1 cellular context compared by ENCODE assay signal in genomic region chr7:69889338-69890080, GRCh38.
A peak's percentile ranks its signal among the peaks of the same experiment; 100 is the strongest.
TF ChIP-seq lines count a peak whose summit lies in the region.

No MANE protein-coding gene starts in this region.

TF ChIP-seq in GM12878, 131 proteins besides CTCF, POLR2A, EP300 and RAD21 (continued from another document and continues in another):
- TF ChIP-seq ZNF687 (IDR thresholded peaks at IDR 0.05): no peak
- TF ChIP-seq ZNF622 (IDR thresholded peaks at IDR 0.05): no peak
- no peak for TF ChIP-seq KLF5 (IDR thresholded peaks at IDR 0.05; ENCODE audit: partially characterized antibody)
- TF ChIP-seq POU2F2 (IDR thresholded peaks at IDR 0.05; ENCODE audit: borderline replicate concordance, low read depth, low read length): peak; percentile 98
- peak; percentile 72 to 79 for TF ChIP-seq IKZF2 (IDR thresholded peaks at IDR 0.05)
- TF ChIP-seq EZH2 (IDR thresholded peaks at IDR 0.05; ENCODE audit: borderline replicate concordance, control insufficient read depth, low read depth, low read length): no peak
- TF ChIP-seq TCF3 (IDR thresholded peaks at IDR 0.05; ENCODE audit: borderline replicate concordance, insufficient read depth, low read depth, low read length): peak; percentile 73; the same call in 1 of the 2 replicates
- 0 out of 4 replicates have a peak, but pooled peaks of 1 of the 2 experiments have one; percentile 22 for TF ChIP-seq BHLHE40 (IDR thresholded peaks at IDR 0.05; ENCODE audit: borderline replicate concordance in 1 of 2, low read depth in 2 of 2, low read length in 1 of 2)
- TF ChIP-seq STAT3 (IDR thresholded peaks at IDR 0.05; ENCODE audit: low read depth, low read length): no peak
- no peak for TF ChIP-seq SREBF2 (IDR thresholded peaks at IDR 0.05; ENCODE audit: low read length)
- TF ChIP-seq SIN3A (IDR thresholded peaks at IDR 0.05; ENCODE audit: low read depth, low read length): no peak
- no peak for TF ChIP-seq SUPT20H (IDR thresholded peaks at IDR 0.05; ENCODE audit: borderline replicate concordance, control insufficient read depth, low read depth, low read length)
- no peak for TF ChIP-seq SRF (IDR thresholded peaks at IDR 0.05; ENCODE audit: low read depth in 2 of 2, low read length in 2 of 2)
- no peak for TF ChIP-seq ZNF274 (IDR thresholded peaks at IDR 0.05; ENCODE audit: insufficient read depth, insufficient read length)
- peak; percentile 40; the same call in 1 of the 2 replicates for TF ChIP-seq CREB1 (IDR thresholded peaks at IDR 0.05; ENCODE audit: low read depth)
- TF ChIP-seq ZBTB11 (CRISPR knock-in tag; IDR thresholded peaks at IDR 0.05): no peak
- TF ChIP-seq YBX1 (IDR thresholded peaks at IDR 0.05): no peak
- TF ChIP-seq, protein P1, sequence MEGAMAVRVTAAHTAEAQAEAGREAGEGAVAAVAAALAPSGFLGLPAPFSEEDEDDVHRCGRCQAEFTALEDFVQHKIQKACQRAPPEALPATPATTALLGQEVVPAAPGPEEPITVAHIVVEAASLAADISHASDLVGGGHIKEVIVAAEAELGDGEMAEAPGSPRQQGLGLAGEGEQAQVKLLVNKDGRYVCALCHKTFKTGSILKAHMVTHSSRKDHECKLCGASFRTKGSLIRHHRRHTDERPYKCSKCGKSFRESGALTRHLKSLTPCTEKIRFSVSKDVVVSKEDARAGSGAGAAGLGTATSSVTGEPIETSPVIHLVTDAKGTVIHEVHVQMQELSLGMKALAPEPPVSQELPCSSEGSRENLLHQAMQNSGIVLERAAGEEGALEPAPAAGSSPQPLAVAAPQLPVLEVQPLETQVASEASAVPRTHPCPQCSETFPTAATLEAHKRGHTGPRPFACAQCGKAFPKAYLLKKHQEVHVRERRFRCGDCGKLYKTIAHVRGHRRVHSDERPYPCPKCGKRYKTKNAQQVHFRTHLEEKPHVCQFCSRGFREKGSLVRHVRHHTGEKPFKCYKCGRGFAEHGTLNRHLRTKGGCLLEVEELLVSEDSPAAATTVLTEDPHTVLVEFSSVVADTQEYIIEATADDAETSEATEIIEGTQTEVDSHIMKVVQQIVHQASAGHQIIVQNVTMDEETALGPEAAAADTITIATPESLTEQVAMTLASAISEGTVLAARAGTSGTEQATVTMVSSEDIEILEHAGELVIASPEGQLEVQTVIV (IDR thresholded peaks at IDR 0.05; ENCODE audit: borderline replicate concordance, partially characterized antibody): no peak
- TF ChIP-seq RFX5 (IDR thresholded peaks at IDR 0.05; ENCODE audit: low read depth, low read length): no peak
- TF ChIP-seq E2F8 (IDR thresholded peaks at IDR 0.05; ENCODE audit: low read depth, partially characterized antibody): no peak
- TF ChIP-seq, protein P2, sequence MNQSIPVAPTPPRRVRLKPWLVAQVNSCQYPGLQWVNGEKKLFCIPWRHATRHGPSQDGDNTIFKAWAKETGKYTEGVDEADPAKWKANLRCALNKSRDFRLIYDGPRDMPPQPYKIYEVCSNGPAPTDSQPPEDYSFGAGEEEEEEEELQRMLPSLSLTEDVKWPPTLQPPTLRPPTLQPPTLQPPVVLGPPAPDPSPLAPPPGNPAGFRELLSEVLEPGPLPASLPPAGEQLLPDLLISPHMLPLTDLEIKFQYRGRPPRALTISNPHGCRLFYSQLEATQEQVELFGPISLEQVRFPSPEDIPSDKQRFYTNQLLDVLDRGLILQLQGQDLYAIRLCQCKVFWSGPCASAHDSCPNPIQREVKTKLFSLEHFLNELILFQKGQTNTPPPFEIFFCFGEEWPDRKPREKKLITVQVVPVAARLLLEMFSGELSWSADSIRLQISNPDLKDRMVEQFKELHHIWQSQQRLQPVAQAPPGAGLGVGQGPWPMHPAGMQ (IDR thresholded peaks at IDR 0.05; ENCODE audit: borderline replicate concordance): no peak
- TF ChIP-seq CBFB (IDR thresholded peaks at IDR 0.05; ENCODE audit: low read depth): peak; percentile 86
- TF ChIP-seq ATF2 (IDR thresholded peaks at IDR 0.05; ENCODE audit: low read length): peak; percentile 79
- peak; percentile 12; the same call in 1 of the 2 replicates for TF ChIP-seq TAF1 (IDR thresholded peaks at IDR 0.05; ENCODE audit: borderline replicate concordance, low read depth, low read length)
- TF ChIP-seq, protein P3, sequence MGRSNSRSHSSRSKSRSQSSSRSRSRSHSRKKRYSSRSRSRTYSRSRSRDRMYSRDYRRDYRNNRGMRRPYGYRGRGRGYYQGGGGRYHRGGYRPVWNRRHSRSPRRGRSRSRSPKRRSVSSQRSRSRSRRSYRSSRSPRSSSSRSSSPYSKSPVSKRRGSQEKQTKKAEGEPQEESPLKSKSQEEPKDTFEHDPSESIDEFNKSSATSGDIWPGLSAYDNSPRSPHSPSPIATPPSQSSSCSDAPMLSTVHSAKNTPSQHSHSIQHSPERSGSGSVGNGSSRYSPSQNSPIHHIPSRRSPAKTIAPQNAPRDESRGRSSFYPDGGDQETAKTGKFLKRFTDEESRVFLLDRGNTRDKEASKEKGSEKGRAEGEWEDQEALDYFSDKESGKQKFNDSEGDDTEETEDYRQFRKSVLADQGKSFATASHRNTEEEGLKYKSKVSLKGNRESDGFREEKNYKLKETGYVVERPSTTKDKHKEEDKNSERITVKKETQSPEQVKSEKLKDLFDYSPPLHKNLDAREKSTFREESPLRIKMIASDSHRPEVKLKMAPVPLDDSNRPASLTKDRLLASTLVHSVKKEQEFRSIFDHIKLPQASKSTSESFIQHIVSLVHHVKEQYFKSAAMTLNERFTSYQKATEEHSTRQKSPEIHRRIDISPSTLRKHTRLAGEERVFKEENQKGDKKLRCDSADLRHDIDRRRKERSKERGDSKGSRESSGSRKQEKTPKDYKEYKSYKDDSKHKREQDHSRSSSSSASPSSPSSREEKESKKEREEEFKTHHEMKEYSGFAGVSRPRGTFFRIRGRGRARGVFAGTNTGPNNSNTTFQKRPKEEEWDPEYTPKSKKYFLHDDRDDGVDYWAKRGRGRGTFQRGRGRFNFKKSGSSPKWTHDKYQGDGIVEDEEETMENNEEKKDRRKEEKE (IDR thresholded peaks at IDR 0.05): no peak
- no peak for TF ChIP-seq PAX5 (IDR thresholded peaks at IDR 0.05; ENCODE audit: borderline replicate concordance, low read depth, low read length)
- no peak for TF ChIP-seq BMI1 (IDR thresholded peaks at IDR 0.05; ENCODE audit: borderline replicate concordance)
- TF ChIP-seq POLR2AphosphoS2 (IDR thresholded peaks at IDR 0.05; ENCODE audit: low read depth, low read length): no peak
- no peak for TF ChIP-seq WRNIP1 (IDR thresholded peaks at IDR 0.05; ENCODE audit: borderline replicate concordance, low read depth, low read length)
- TF ChIP-seq HDAC6 (IDR thresholded peaks at IDR 0.05; ENCODE audit: unreplicated experiment): no peak
- no peak for TF ChIP-seq FOXK2 (IDR thresholded peaks at IDR 0.05)
- TF ChIP-seq SREBF1 (IDR thresholded peaks at IDR 0.05; ENCODE audit: low read length): no peak
- no peak for TF ChIP-seq HSF1 (IDR thresholded peaks at IDR 0.05; ENCODE audit: low read depth, low read length)
- TF ChIP-seq DPF2 (IDR thresholded peaks at IDR 0.05): peak; percentile 53
- peak; percentile 34 for TF ChIP-seq MEF2B (IDR thresholded peaks at IDR 0.05; ENCODE audit: partially characterized antibody, poor library complexity, severe bottlenecking)
- TF ChIP-seq IKZF1 (conservative IDR thresholded peaks at IDR 0.05): peak; percentile 67
- TF ChIP-seq YY1 (IDR thresholded peaks at IDR 0.05; ENCODE audit: low read depth, low read length): peak; percentile 78
- no peak for TF ChIP-seq PAX8 (IDR thresholded peaks at IDR 0.05)
- TF ChIP-seq ATF7 (IDR thresholded peaks at IDR 0.05; ENCODE audit: low read depth): peak; percentile 55
- TF ChIP-seq ETV6 (conservative IDR thresholded peaks at IDR 0.05 in 1 of 2, IDR thresholded peaks at IDR 0.05 in 1 of 2; ENCODE audit: borderline replicate concordance in 1 of 2, low read depth in 1 of 2): no peak; a peak in 1 of 4 replicates
